Comparison of ENCODE assay signal across 23 cellular contexts in the genomic region with DNA sequence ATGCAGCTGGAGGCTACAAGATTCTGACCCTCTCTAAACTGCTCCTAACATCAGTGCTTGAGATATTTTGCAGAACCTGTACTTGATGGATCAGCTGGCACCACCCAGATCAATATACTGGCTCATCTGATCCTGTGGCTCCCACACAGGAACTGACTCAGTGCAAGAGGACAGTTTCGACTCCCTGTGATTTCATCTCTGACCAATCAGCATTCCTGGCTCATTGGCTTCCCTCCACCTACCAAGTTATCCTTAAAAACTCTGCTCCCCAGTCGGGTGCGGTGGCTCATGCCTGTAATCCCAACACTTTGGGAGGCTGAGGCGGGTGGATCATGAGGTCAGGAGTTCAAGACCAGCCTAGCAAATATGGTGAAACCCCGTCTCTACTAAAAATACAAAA. TPM values are rescaled to one million over a fixed set of nuclear protein-coding genes. Genes with fewer than 3 reads are reported as not detected.
"Had no signal": no experiment of that assay in that cellular context is flagged by ENCODE, and none has a peak within 500 bp of the region (broad histone marks: within the 10 kb centered on the region; RNA-seq: fewer than 3 reads in every experiment).

No MANE protein-coding gene starts in this region.

RNA-seq across cellular contexts. Expression of gene AWAT1, which starts 9.1 kb away (rescaled TPM):
- total RNA-seq: kidney epithelial cell; left ventricle myocardium inferior; lung; mesenteric fat pad; mucosa of descending colon; myocyte; naive thymus-derived CD4-positive, alpha-beta T cell; natural killer cell treated with Interleukin-12 subunit alpha and Interleukin-12 subunit beta and Interleukin-15 and Interleukin-18, amount 100 ng/mL, for 72 hours; omental fat pad; ovary; progenitor cell of endocrine pancreas; pulmonary artery endothelial cell; renal cortical epithelial cell; right atrium auricular region; right lobe of liver; skeletal muscle tissue; smooth muscle cell; temporal lobe; tibial nerve; ureter; uterus had no signal
- polyA plus RNA-seq: lung; naive thymus-derived CD4-positive, alpha-beta T cell; neural cell; ovary; smooth muscle cell had no signal

RNA-seq across cellular contexts. Expression of gene P2RY4, which starts 16.4 kb away (rescaled TPM):
- total RNA-seq: kidney epithelial cell, left ventricle myocardium inferior, myocyte, progenitor cell of endocrine pancreas, pulmonary artery endothelial cell, right atrium auricular region, skeletal muscle tissue, temporal lobe had no signal
- polyA plus RNA-seq: naive thymus-derived CD4-positive, alpha-beta T cell; neural cell; smooth muscle cell had no signal

RNA-seq across cellular contexts. Expression of gene ARR3, which starts 24.5 kb away (rescaled TPM):
- total RNA-seq: kidney epithelial cell; left ventricle myocardium inferior; lung; mesenteric fat pad; myocyte; naive thymus-derived CD4-positive, alpha-beta T cell; natural killer cell treated with Interleukin-12 subunit alpha and Interleukin-12 subunit beta and Interleukin-15 and Interleukin-18, amount 100 ng/mL, for 72 hours; omental fat pad; ovary; progenitor cell of endocrine pancreas; pulmonary artery endothelial cell; renal cortical epithelial cell; right atrium auricular region; right lobe of liver; skeletal muscle tissue; smooth muscle cell; temporal lobe; tibial nerve; ureter; uterus had no signal
- polyA plus RNA-seq: lung; naive thymus-derived CD4-positive, alpha-beta T cell; neural cell; ovary; smooth muscle cell had no signal

RNA-seq across cellular contexts. Expression of gene RAB41, which starts 38.4 kb away (rescaled TPM):
- total RNA-seq: kidney epithelial cell; left ventricle myocardium inferior; lower leg skin; lung; mesenteric fat pad; myocyte; naive thymus-derived CD4-positive, alpha-beta T cell; natural killer cell treated with Interleukin-12 subunit alpha and Interleukin-12 subunit beta and Interleukin-15 and Interleukin-18, amount 100 ng/mL, for 72 hours; omental fat pad; ovary; progenitor cell of endocrine pancreas; pulmonary artery endothelial cell; renal cortical epithelial cell; right atrium auricular region; right lobe of liver; skeletal muscle tissue; smooth muscle cell; temporal lobe; tibial nerve; ureter; uterus had no signal
- polyA plus RNA-seq: lung; naive thymus-derived CD4-positive, alpha-beta T cell; neural cell; ovary had no signal
